In genomic region chr1:21439721-21440629, GRCh38 we compare ENCODE assay signal across 7 cellular contexts. TPM values are rescaled to one million over a fixed set of nuclear protein-coding genes. Genes with fewer than 3 reads are reported as not detected.
DNase-seq lines count a peak whose midpoint lies in the region; ATAC-seq, FAIRE-seq and TF ChIP-seq lines count a peak whose summit lies in the region.

Gene NBPF3, plus strand, starts transcription at chr1:21440137. Its CDS starts 4,950 bp downstream, at chr1:21445087.

- H3K9ac ChIP-seq in kidney (ENCODE audit: low read length in 2 of 2): peak within 1 kb of the TSS; percentile 51 to 64

- peak; percentile 62 for DNase-seq in GM18507 (ENCODE audit: extremely low spot score, insufficient read length, low read depth)
- peak; percentile 89 for DNase-seq in NCI-H2171 treated with DMSO at 0.1 percent for 48 hours (lab: John Stamatoyannopoulos, UW)
- peak; percentile 73 for DNase-seq in activated CD4-positive, CD25-positive, alpha-beta regulatory T cell treated with anti-CD3 and anti-CD28 coated beads, Interleukin-2, amount 50 U/mL, for 72 hours
- peak; percentile 26 to 79 for DNase-seq in cerebellar nuclear complex (lab: John Stamatoyannopoulos, UW)
- peak; percentile 97 for DNase-seq in kidney
- peak; percentile 75 to 81 for DNase-seq in stimulated activated CD4-positive, alpha-beta T cell treated with anti-CD3 and anti-CD28 coated beads, Interleukin-15, amount 100 ng/mL, for 1 hour (ENCODE audit: low read depth in 1 of 2, low spot score in 1 of 2)

- peak within 1 kb of the TSS; percentile 71 to 76 for H3K4me3 ChIP-seq in kidney (ENCODE audit: low read length in 2 of 2)

- H3K9me3 ChIP-seq in kidney (ENCODE audit: control insufficient read depth in 1 of 2, low read length in 2 of 2): no peaks in the 10 kb centered on the region

- peak within 1 kb of the TSS in 1 of 2 donors; percentile 27 for H3K27ac ChIP-seq in kidney (ENCODE audit: low read depth in 2 of 2, low read length in 2 of 2)

- H3K4me1 ChIP-seq in kidney (ENCODE audit: control insufficient read depth in 1 of 2, insufficient read depth in 1 of 2, low read depth in 1 of 2, low read length in 2 of 2): peaks cover 0 to 7% of the 10 kb centered on the region in 2 donors

- H3K36me3 ChIP-seq in kidney (ENCODE audit: control insufficient read depth in 1 of 2, insufficient read depth in 2 of 2, low read length in 2 of 2): no peaks in the 10 kb centered on the region

- no peak for FAIRE-seq in GM18507 (lab: Jason Lieb, UNC)
- no peak for FAIRE-seq in kidney (lab: Jason Lieb, UNC)

- peak; percentile 63 for ATAC-seq in HG03066 (IDR thresholded peaks at IDR 0.05; ENCODE audit: low read depth, unreplicated experiment)

- no peak for TF ChIP-seq CTCF in kidney (IDR thresholded peaks at IDR 0.05; ENCODE audit: borderline replicate concordance, extremely low read depth, insufficient read depth)

- intact Hi-C loops in kidney (cut with DNase I): no loop called here

RNA-seq across cellular contexts. Expression of gene NBPF3, which starts in this region (rescaled TPM):
- total RNA-seq in kidney: 12.0 TPM
- polyA plus RNA-seq in kidney (ENCODE audit: insufficient read depth, low read depth, low replicate concordance): 5.5 TPM
